21 cellular contexts compared by ENCODE assay signal in genomic region chr11:133606122-133606521, GRCh38.
"Had no signal": no experiment of that assay in that cellular context is flagged by ENCODE, and none has a peak within 500 bp of the region (broad histone marks: within the 10 kb centered on the region; RNA-seq: fewer than 3 reads in every experiment).

No MANE protein-coding gene starts in this region.

- H3K27ac ChIP-seq: HL-60, KMS-11, SJSA1, SK-N-MC had no signal

- DNase-seq: Kasumi-1; MM.1S; NCI-H1092 treated with DMSO at 0.1 percent for 48 hours; NCI-H1436; NCI-H1694; NCI-H187 treated with DMSO at 0.1 percent for 48 hours; NCI-H2029 treated with DMSO at 0.1 percent for 48 hours; NCI-H2171; NCI-H526 treated with DMSO at 0.1 percent for 48 hours; NCI-H748 treated with DMSO at 0.1 percent for 48 hours; NK-92 treated with Interleukin-12 subunit alpha and Interleukin-12 subunit beta, amount 100 ng/mL, for 24 hours; PC-3; SHP77 treated with DMSO at 0.1 percent for 48 hours had no signal

- ATAC-seq: K562, Panc1, PC-3, Right ventricle myocardium inferior had no signal

- H3K9me3 ChIP-seq: SJSA1 had no signal

- H3K4me1 ChIP-seq: SJSA1 had no signal

- H3K27me3 ChIP-seq: SJSA1 had no signal

- H3K4me3 Mint-ChIP-seq: IgD-negative memory B cell had no signal

- H3K4me1 Mint-ChIP-seq: IgD-negative memory B cell had no signal

- H3K36me3 ChIP-seq: SJSA1 had no signal

- H3K4me3 ChIP-seq: K562, SJSA1, SK-N-MC had no signal

- H3K36me3 Mint-ChIP-seq: IgD-negative memory B cell had no signal

- H3K27ac Mint-ChIP-seq: IgD-negative memory B cell had no signal
